Comparison of ENCODE assay signal across 9 cellular contexts in the genomic region with DNA sequence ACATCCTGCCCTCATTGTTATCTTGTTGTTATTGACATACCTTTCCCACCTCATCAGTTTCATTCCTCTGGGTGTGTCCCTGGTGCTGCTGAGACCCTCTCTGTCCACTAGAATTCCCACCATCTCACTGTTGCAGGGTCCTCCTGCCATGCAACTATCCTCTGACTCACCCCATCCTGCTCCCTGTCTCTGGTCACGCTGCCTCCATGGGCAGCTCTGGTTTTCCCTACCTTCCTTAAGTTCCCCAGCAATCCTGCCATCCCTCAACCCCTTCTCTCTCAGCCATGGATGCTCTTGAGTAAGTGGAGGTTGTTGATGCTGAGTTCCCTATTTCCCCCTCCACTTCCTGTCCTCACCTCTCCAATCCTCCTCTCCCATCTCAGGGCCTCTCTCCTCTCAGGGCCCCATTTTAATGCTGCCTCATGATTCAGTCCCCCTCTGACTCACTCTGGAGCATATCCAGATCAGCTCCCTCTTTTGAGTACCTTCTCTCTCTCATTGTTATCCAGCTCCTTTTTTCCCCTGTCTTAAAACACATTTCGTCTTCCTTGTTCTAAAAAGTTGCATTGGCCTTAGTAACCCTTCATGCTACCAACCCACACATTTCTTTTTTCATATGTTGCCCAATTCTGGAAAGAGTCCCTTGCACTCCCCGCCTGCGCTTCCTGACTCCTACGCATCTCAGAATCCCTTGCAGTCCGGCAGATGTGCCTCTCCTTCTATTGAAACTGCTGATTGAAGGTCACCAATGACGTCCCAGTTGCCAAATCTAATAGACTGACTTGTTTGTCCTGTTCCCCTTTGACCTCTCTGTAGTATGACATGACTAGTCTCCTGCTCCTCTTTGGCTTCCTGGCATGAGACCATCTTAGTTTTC.
DNase-seq lines count a peak whose midpoint lies in the region; ATAC-seq and TF ChIP-seq lines count a peak whose summit lies in the region.
"Had no signal": no experiment of that assay in that cellular context is flagged by ENCODE, and none has a peak within 500 bp of the region (broad histone marks: within the 10 kb centered on the region; RNA-seq: fewer than 3 reads in every experiment).

No MANE protein-coding gene starts in this region.

- DNase-seq in heart left ventricle: no peak
- no peak for DNase-seq in right cardiac atrium
- peak; percentile 33 to 63 for DNase-seq in foreskin keratinocyte
- peak; percentile 40 to 45 for DNase-seq in uterus
- DNase-seq in cerebellum (ENCODE audit: low spot score): no peak
- DNase-seq in UCSD-AML1 (lab: John Stamatoyannopoulos, UW; ENCODE audit: unreplicated experiment): no peak
- DNase-seq: NCI-H2107 had no signal

- ATAC-seq in heart left ventricle (peak in 3 of 4 donors; percentile 13 to 70 (median 52)), right cardiac atrium (no peak), SK-N-SH treated with all-trans-retinoic acid at 6 μM for 48 hours (peak; percentile 82), foreskin keratinocyte (peak; percentile 80), GM21529 (IDR thresholded peaks at IDR 0.05; ENCODE audit: unreplicated experiment) (no peak)

- intact Hi-C loops in heart left ventricle (cut with DNase I): no loop called here
- intact Hi-C loops in right cardiac atrium (cut with DNase I): no loop called here
- intact Hi-C loops in uterus (cut with DNase I; ENCODE audit: low total_unique reads): no loop called here

- H3K9me3 ChIP-seq in heart left ventricle (no peaks in the 10 kb centered on the region), right cardiac atrium (ENCODE audit: control insufficient read depth, low read length) (no peaks in the 10 kb centered on the region), uterus (no peaks in the 10 kb centered on the region)

- no peaks in the 10 kb centered on the region for H3K36me3 ChIP-seq in heart left ventricle
- H3K36me3 ChIP-seq in uterus: no peaks in the 10 kb centered on the region

- TF ChIP-seq CTCF in heart left ventricle (IDR thresholded peaks at IDR 0.05) (no peak), foreskin keratinocyte (conservative IDR thresholded peaks at IDR 0.05) (no peak), uterus (IDR thresholded peaks at IDR 0.05) (no peak)

- TF ChIP-seq POLR2A in heart left ventricle (IDR thresholded peaks at IDR 0.05): no peak
- no peak for TF ChIP-seq POLR2A in uterus (IDR thresholded peaks at IDR 0.05)

- WGBS in heart left ventricle, 4 donors: 61 to 72% (median 65%) methylated on average over 7 of the region's 7 CpGs
- 62% methylated on average over 7 of the region's 7 CpGs for WGBS in right cardiac atrium

- no peak overlapping the region for H3K4me3 ChIP-seq in heart left ventricle
- H3K4me3 ChIP-seq in right cardiac atrium (ENCODE audit: low read length): no peak overlapping the region
- H3K4me3 ChIP-seq in uterus: no peak overlapping the region

- H3K4me1 ChIP-seq in heart left ventricle: no peaks in the 10 kb centered on the region
- H3K4me1 ChIP-seq in right cardiac atrium (ENCODE audit: control insufficient read depth, insufficient read depth, low read length): no peaks in the 10 kb centered on the region
- no peaks in the 10 kb centered on the region for H3K4me1 ChIP-seq in foreskin keratinocyte
- H3K4me1 ChIP-seq in uterus: no peaks in the 10 kb centered on the region

- no peaks in the 10 kb centered on the region for H3K27me3 ChIP-seq in heart left ventricle
- no peaks in the 10 kb centered on the region for H3K27me3 ChIP-seq in right cardiac atrium (ENCODE audit: control insufficient read depth, insufficient read depth)
- H3K27me3 ChIP-seq in foreskin keratinocyte: no peaks in the 10 kb centered on the region
- no peaks in the 10 kb centered on the region for H3K27me3 ChIP-seq in uterus

- H3K27ac ChIP-seq in heart left ventricle: no peak overlapping the region
- no peak overlapping the region for H3K27ac ChIP-seq in right cardiac atrium (ENCODE audit: low read length)
- no peak overlapping the region for H3K27ac ChIP-seq in foreskin keratinocyte
- H3K27ac ChIP-seq in uterus: peak overlapping the region; percentile 15 to 27

TF ChIP-seq in SK-N-SH treated with all-trans-retinoic acid at 6 μM for 48 hours, 23 proteins besides CTCF, POLR2A, EP300 and RAD21:
- no peak for TF ChIP-seq PPARA (CRISPR knock-in tag; IDR thresholded peaks at IDR 0.05; ENCODE audit: borderline replicate concordance)
- no peak for TF ChIP-seq ISL1 (CRISPR knock-in tag; IDR thresholded peaks at IDR 0.05)

Comparison
In these comparisons a context has a peak if more than half of its experiments do, and no peak if none do; other contexts are left out.
1. ATAC-seq: peak in heart left ventricle (3 of 4), SK-N-SH treated with all-trans-retinoic acid at 6 μM for 48 hours (single experiment) and foreskin keratinocyte (single experiment); none in right cardiac atrium (0 of 2) and GM21529 (single experiment).
2. DNase-seq: peak in foreskin keratinocyte (2 of 2) and uterus (2 of 2); none in heart left ventricle (0 of 5), right cardiac atrium (0 of 3), cerebellum (single experiment) and UCSD-AML1 (single experiment).
3. H3K27ac ChIP-seq: peak in uterus (2 of 2); none in heart left ventricle (0 of 12), right cardiac atrium (single experiment) and foreskin keratinocyte (single experiment).